Comparison of ENCODE assay signal across 25 cellular contexts in the genomic region with DNA sequence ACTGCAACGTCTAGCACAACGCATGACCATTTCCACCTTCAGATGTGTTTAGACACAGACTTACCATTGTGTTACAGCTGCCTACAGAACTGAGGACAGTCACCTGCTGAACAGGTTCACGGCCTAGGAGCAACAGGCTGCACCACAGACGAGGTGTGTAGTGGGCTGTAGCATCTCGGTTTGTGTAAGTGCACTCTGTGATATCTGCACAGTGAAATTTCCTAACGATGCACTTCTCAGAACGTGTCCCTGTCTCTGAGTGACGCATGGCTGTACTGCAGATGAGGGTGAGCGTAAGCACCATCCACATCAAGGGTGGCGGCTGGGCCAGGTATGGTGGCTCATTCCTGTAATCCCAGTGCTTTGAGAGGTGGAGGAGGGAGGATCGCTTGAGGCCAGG.
"Had no signal": no experiment of that assay in that cellular context is flagged by ENCODE, and none has a peak within 500 bp of the region (broad histone marks: within the 10 kb centered on the region; RNA-seq: fewer than 3 reads in every experiment).

No MANE protein-coding gene starts in this region.

- DNase-seq: hypothalamus; islet precursor cell; left ventricle myocardium inferior; midbrain; mucosa of descending colon; naive thymus-derived CD4-positive, alpha-beta T cell; ovary; retina; right cardiac atrium; stimulated activated CD4-positive, alpha-beta T cell treated with anti-CD3 and anti-CD28 coated beads, Interleukin-12 subunit alpha, Interleukin-12 subunit beta, amount 100 ng/mL, for 4 hours; stimulated activated CD4-positive, alpha-beta T cell treated with anti-CD3 and anti-CD28 coated beads, Interleukin-15, amount 100 ng/mL, for 24 hours; stimulated activated CD4-positive, alpha-beta T cell treated with anti-CD3 and anti-CD28 coated beads, Interleukin-2, amount 100 ng/mL, for 24 hours; stimulated activated CD4-positive, alpha-beta T cell treated with anti-CD3 and anti-CD28 coated beads, Interleukin-4, amount 100 ng/mL, for 1 hour; stimulated activated naive CD4-positive, alpha-beta T cell; tibial artery had no signal

- H3K27ac Mint-ChIP-seq: naive thymus-derived CD4-positive, alpha-beta T cell; natural killer cell treated with Interleukin-12 subunit alpha and Interleukin-12 subunit beta and Interleukin-15 and Interleukin-18, amount 100 ng/mL, for 72 hours; stimulated activated effector memory CD8-positive, alpha-beta T cell treated with anti-CD3 and anti-CD28 coated beads, Interleukin-12 subunit alpha, Interleukin-12 subunit beta, amount 100 ng/mL, for 72 hours; stimulated activated naive CD8-positive, alpha-beta T cell treated with anti-CD3 and anti-CD28 coated beads, Interleukin-15, Interleukin-2, amounts not matched to agents 100 ng/mL and 50 ng/mL, for 24 hours; type B pancreatic cell had no signal

- H3K9me3 ChIP-seq: left ventricle myocardium inferior, mucosa of descending colon, ovary, prostate gland, suprapubic skin, thoracic aorta, tibial artery, vagina had no signal

- H3K27ac ChIP-seq: ovary, prostate gland, skin epidermis, suprapubic skin, thoracic aorta, tibial artery, vagina had no signal

- H3K9me3 Mint-ChIP-seq: naive thymus-derived CD4-positive, alpha-beta T cell; natural killer cell treated with Interleukin-12 subunit alpha and Interleukin-12 subunit beta and Interleukin-15 and Interleukin-18, amount 100 ng/mL, for 72 hours; stimulated activated effector memory CD8-positive, alpha-beta T cell treated with anti-CD3 and anti-CD28 coated beads, Interleukin-12 subunit alpha, Interleukin-12 subunit beta, amount 100 ng/mL, for 72 hours; stimulated activated naive CD8-positive, alpha-beta T cell treated with anti-CD3 and anti-CD28 coated beads, Interleukin-15, Interleukin-2, amounts not matched to agents 100 ng/mL and 50 ng/mL, for 24 hours; type B pancreatic cell had no signal

- H3K4me3 Mint-ChIP-seq: natural killer cell treated with Interleukin-12 subunit alpha and Interleukin-12 subunit beta and Interleukin-15 and Interleukin-18, amount 100 ng/mL, for 72 hours; stimulated activated effector memory CD8-positive, alpha-beta T cell treated with anti-CD3 and anti-CD28 coated beads, Interleukin-12 subunit alpha, Interleukin-12 subunit beta, amount 100 ng/mL, for 72 hours; stimulated activated naive CD8-positive, alpha-beta T cell treated with anti-CD3 and anti-CD28 coated beads, Interleukin-15, Interleukin-2, amounts not matched to agents 100 ng/mL and 50 ng/mL, for 24 hours; type B pancreatic cell had no signal

- H3K4me1 ChIP-seq: prostate gland, suprapubic skin, tibial artery, vagina had no signal

- H3K4me3 ChIP-seq: left ventricle myocardium inferior, lung, mucosa of descending colon, ovary, prostate gland, skin epidermis, suprapubic skin, thoracic aorta, tibial artery, vagina had no signal

- H3K27me3 ChIP-seq: ovary, suprapubic skin, tibial artery, vagina had no signal

- H3K27me3 Mint-ChIP-seq: naive thymus-derived CD4-positive, alpha-beta T cell; natural killer cell treated with Interleukin-12 subunit alpha and Interleukin-12 subunit beta and Interleukin-15 and Interleukin-18, amount 100 ng/mL, for 72 hours; stimulated activated naive CD8-positive, alpha-beta T cell treated with anti-CD3 and anti-CD28 coated beads, Interleukin-15, Interleukin-2, amounts not matched to agents 100 ng/mL and 50 ng/mL, for 24 hours; type B pancreatic cell had no signal

- H3K36me3 ChIP-seq: ovary, prostate gland had no signal
